ENCODE assay signal across 1 cellular context in genomic region chr11:122343247-122343646, GRCh38.
TF ChIP-seq lines count a peak whose summit lies in the region.

No MANE protein-coding gene starts in this region.

TF ChIP-seq in SK-N-SH treated with all-trans-retinoic acid at 6 μM for 48 hours, 23 proteins besides CTCF, POLR2A, EP300 and RAD21 (continued from another document):
- TF ChIP-seq, protein P1, sequence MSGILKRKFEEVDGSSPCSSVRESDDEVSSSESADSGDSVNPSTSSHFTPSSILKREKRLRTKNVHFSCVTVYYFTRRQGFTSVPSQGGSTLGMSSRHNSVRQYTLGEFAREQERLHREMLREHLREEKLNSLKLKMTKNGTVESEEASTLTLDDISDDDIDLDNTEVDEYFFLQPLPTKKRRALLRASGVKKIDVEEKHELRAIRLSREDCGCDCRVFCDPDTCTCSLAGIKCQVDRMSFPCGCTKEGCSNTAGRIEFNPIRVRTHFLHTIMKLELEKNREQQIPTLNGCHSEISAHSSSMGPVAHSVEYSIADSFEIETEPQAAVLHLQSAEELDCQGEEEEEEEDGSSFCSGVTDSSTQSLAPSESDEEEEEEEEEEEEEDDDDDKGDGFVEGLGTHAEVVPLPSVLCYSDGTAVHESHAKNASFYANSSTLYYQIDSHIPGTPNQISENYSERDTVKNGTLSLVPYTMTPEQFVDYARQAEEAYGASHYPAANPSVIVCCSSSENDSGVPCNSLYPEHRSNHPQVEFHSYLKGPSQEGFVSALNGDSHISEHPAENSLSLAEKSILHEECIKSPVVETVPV (CRISPR knock-in tag; IDR thresholded peaks at IDR 0.05) = no peak
- TF ChIP-seq TOX (CRISPR knock-in tag; IDR thresholded peaks at IDR 0.05; ENCODE audit: borderline replicate concordance) (no peak), ZNF70 (CRISPR knock-in tag; IDR thresholded peaks at IDR 0.05) (no peak), GLIS3 (CRISPR knock-in tag; IDR thresholded peaks at IDR 0.05) (no peak), OSR1 (CRISPR knock-in tag; IDR thresholded peaks at IDR 0.05) (no peak), ZFP3 (CRISPR knock-in tag; IDR thresholded peaks at IDR 0.05) (no peak), ESRRG (CRISPR knock-in tag; IDR thresholded peaks at IDR 0.05) (no peak), ARNTL (CRISPR knock-in tag; IDR thresholded peaks at IDR 0.05; ENCODE audit: borderline replicate concordance, low read depth) (no peak), RARB (CRISPR knock-in tag; IDR thresholded peaks at IDR 0.05) (no peak), SNAI2 (CRISPR knock-in tag; IDR thresholded peaks at IDR 0.05) (no peak)
- TF ChIP-seq, protein P2, sequence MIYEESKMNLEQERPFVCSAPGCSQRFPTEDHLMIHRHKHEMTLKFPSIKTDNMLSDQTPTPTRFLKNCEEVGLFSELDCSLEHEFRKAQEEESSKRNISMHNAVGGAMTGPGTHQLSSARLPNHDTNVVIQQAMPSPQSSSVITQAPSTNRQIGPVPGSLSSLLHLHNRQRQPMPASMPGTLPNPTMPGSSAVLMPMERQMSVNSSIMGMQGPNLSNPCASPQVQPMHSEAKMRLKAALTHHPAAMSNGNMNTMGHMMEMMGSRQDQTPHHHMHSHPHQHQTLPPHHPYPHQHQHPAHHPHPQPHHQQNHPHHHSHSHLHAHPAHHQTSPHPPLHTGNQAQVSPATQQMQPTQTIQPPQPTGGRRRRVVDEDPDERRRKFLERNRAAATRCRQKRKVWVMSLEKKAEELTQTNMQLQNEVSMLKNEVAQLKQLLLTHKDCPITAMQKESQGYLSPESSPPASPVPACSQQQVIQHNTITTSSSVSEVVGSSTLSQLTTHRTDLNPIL (CRISPR knock-in tag; IDR thresholded peaks at IDR 0.05; ENCODE audit: low read depth) = 0 out of 2 replicates have a peak, but pooled peaks have one; percentile 39
- TF ChIP-seq, protein P3, sequence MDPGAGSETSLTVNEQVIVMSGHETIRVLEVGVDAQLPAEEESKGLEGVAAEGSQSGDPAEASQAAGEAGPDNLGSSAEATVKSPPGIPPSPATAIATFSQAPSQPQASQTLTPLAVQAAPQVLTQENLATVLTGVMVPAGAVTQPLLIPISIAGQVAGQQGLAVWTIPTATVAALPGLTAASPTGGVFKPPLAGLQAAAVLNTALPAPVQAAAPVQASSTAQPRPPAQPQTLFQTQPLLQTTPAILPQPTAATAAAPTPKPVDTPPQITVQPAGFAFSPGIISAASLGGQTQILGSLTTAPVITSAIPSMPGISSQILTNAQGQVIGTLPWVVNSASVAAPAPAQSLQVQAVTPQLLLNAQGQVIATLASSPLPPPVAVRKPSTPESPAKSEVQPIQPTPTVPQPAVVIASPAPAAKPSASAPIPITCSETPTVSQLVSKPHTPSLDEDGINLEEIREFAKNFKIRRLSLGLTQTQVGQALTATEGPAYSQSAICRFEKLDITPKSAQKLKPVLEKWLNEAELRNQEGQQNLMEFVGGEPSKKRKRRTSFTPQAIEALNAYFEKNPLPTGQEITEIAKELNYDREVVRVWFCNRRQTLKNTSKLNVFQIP (CRISPR knock-in tag; IDR thresholded peaks at IDR 0.05; ENCODE audit: borderline replicate concordance, low read depth) = no peak
